In the genomic region with DNA sequence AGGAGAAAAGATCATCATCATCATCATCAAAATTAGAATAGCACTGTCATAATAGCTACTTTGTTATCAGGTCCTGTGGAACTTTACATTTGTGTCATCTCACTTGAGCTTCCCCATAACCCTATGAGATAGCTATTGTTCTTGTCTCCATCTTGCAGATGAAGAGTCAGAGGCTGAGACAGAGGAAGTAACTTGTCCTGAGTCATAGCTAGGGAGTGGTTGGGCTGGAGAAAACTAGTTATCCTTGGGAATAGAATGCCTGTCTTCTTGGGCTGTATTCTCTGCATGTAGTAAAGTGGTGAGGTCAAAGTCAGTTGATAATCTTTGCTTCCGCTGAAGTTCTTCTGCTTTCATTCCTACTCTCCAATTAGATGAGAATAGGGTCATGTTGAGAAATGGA, we compare ENCODE assay signal across 22 cellular contexts.
DNase-seq lines count a peak whose midpoint lies in the region; ATAC-seq, FAIRE-seq and TF ChIP-seq lines count a peak whose summit lies in the region.
"Had no signal": no experiment of that assay in that cellular context is flagged by ENCODE, and none has a peak within 500 bp of the region (broad histone marks: within the 10 kb centered on the region; RNA-seq: fewer than 3 reads in every experiment).

No MANE protein-coding gene starts in this region.

- no peak overlapping the region for H2AFZ ChIP-seq in osteoblast (ENCODE audit: low read length)

- no peaks in the 10 kb centered on the region for H3K9me3 ChIP-seq in osteoblast (ENCODE audit: low read depth, low read length)
- H3K9me3 ChIP-seq: BLaER1, ovary, tibial nerve had no signal

- DNase-seq in HPDE6-E6E7 (ENCODE audit: extremely low spot score) (peak; percentile 74), RPMI7951 (ENCODE audit: low read depth) (peak; percentile 55), osteoblast (ENCODE audit: insufficient read length, low spot score, missing footprints) (no peak), GM12892 (ENCODE audit: insufficient read length) (no peak), NCI-H446 (lab: John Stamatoyannopoulos, UW) (no peak), NCI-H2196 (lab: John Stamatoyannopoulos, UW; ENCODE audit: unreplicated experiment) (no peak)
- DNase-seq: activated CD4-positive, alpha-beta T cell treated with anti-CD3 and anti-CD28 coated beads, Interleukin-2, amount 50 U/mL, for 1 hour; activated T-cell treated with anti-CD3 and anti-CD28 coated beads, Interleukin-2, amount 50 U/mL, for 72 hours; DMS79; H7; islet precursor cell; NCI-H1105; NK-92 treated with Interleukin-12 subunit alpha and Interleukin-12 subunit beta, amount 100 ng/mL, for 24 hours; ovary; SIG-M5; small intestine; T1000 had no signal

- no peak for TF ChIP-seq POLR2A in GM12892 (IDR thresholded peaks at IDR 0.05; ENCODE audit: low read depth, low read length)

- no peak overlapping the region for H3K4me3 ChIP-seq in osteoblast (ENCODE audit: insufficient read depth, low read length)
- H3K4me3 ChIP-seq: BLaER1, ovary, tibial nerve had no signal

- H3K79me2 ChIP-seq in osteoblast (ENCODE audit: insufficient read depth, low read length), result no peaks in the 10 kb centered on the region

- no peak overlapping the region for H3K4me2 ChIP-seq in osteoblast (ENCODE audit: insufficient read depth, low read length)
- H3K4me2 ChIP-seq: BLaER1 had no signal

- no peak for TF ChIP-seq CTCF in osteoblast (IDR thresholded peaks at IDR 0.05; ENCODE audit: extremely low read depth, low read depth, low read length)

- peaks cover 34% of the 10 kb centered on the region for H3K4me1 ChIP-seq in osteoblast (ENCODE audit: insufficient read depth, low read length)

- ATAC-seq in esophagus mucosa (peak; percentile 86), GM19452 (IDR thresholded peaks at IDR 0.05; ENCODE audit: unreplicated experiment) (no peak)
- ATAC-seq: activated T-cell treated with anti-CD3 and anti-CD28 coated beads, Interleukin-2, amount 50 U/mL, for 72 hours; stimulated activated memory B cell treated with anti-CD40 and anti-IgM and Interleukin-4, amounts not matched to agents 10 μg/mL and 1 μg/mL and 100 μg/mL, for 72 hours had no signal

- peak overlapping the region; percentile 94 for H3K27ac ChIP-seq in osteoblast (ENCODE audit: low read depth, low read length)
- H3K27ac ChIP-seq: BLaER1, ovary, tibial nerve had no signal

- no peaks in the 10 kb centered on the region for H3K27me3 ChIP-seq in osteoblast (ENCODE audit: insufficient read depth, low read length)
- H3K27me3 ChIP-seq: BLaER1, ovary, tibial nerve had no signal

- no peaks in the 10 kb centered on the region for H3K36me3 ChIP-seq in osteoblast (ENCODE audit: insufficient read depth, low read length)
- H3K36me3 ChIP-seq: BLaER1, ovary, tibial nerve had no signal

- FAIRE-seq in GM12892 (lab: Jason Lieb, UNC), result no peak
- FAIRE-seq: small intestine had no signal

- no peaks in the 10 kb centered on the region for H4K20me1 ChIP-seq in osteoblast (ENCODE audit: insufficient read depth, low read length)
- H4K20me1 ChIP-seq: BLaER1 had no signal

Comparison
In these comparisons a context has a peak if more than half of its experiments do, and no peak if none do; other contexts are left out.
1. DNase-seq: peak in HPDE6-E6E7 (single experiment) and RPMI7951 (single experiment); none in osteoblast (single experiment), GM12892 (single experiment), NCI-H446 (0 of 2) and NCI-H2196 (single experiment).